24 cellular contexts compared by ENCODE assay signal in genomic region chr4:32318926-32319325, GRCh38.
"Had no signal": no experiment of that assay in that cellular context is flagged by ENCODE, and none has a peak within 500 bp of the region (broad histone marks: within the 10 kb centered on the region; RNA-seq: fewer than 3 reads in every experiment).

No MANE protein-coding gene starts in this region.

- H3K4me3 ChIP-seq: stomach, suprapubic skin, testis, thoracic aorta, thyroid gland, tibial artery, tibial nerve, transverse colon, upper lobe of left lung, upper lobe of right lung, uterus, vagina had no signal

- DNase-seq: stimulated activated CD4-positive, alpha-beta T cell treated with anti-CD3 and anti-CD28 coated beads, Interleukin-2, amount 100 ng/mL, for 48 hours; stimulated activated CD4-positive, alpha-beta T cell treated with anti-CD3 and anti-CD28 coated beads, Interleukin-4, amount 100 ng/mL, for 1 hour; stimulated activated CD4-positive, alpha-beta T cell treated with anti-CD3 and anti-CD28 coated beads, Interleukin-4, amount 100 ng/mL, for 24 hours; stimulated activated CD4-positive, alpha-beta T cell treated with anti-CD3 and anti-CD28 coated beads, Interleukin-4, amount 100 ng/mL, for 4 hours; stimulated activated CD8-positive, alpha-beta memory T cell treated with anti-CD3 and anti-CD28 coated beads, Interleukin-4, amount 100 ng/mL, for 48 hours; stimulated activated naive B cell treated with anti-CD40 and anti-IgM and Interleukin-4, amounts not matched to agents 10 μg/mL and 1 μg/mL and 100 μg/mL, for 72 hours; stimulated activated naive CD4-positive, alpha-beta T cell; stimulated activated naive CD4-positive, alpha-beta T cell treated with Interleukin-2 at 50 U/mL for 16 hours; stimulated activated naive CD8-positive, alpha-beta T cell treated with anti-CD3 and anti-CD28 coated beads, Interleukin-15, amount 100 ng/mL, for 72 hours; stimulated activated naive CD8-positive, alpha-beta T cell treated with anti-CD3 and anti-CD28 coated beads, Interleukin-15, Interleukin-2, amounts not matched to agents 100 U/mL and 50 U/mL, for 24 hours; stomach; testis; thyroid gland; tibial artery; transverse colon; trophoblast cell; upper lobe of right lung; uterus had no signal

- H3K4me1 ChIP-seq: stomach, suprapubic skin, testis, thyroid gland, tibial artery, tibial nerve, transverse colon, upper lobe of left lung, upper lobe of right lung, uterus, vagina had no signal

- H3K27ac ChIP-seq: stomach, suprapubic skin, testis, thoracic aorta, thyroid gland, tibial artery, tibial nerve, transverse colon, upper lobe of left lung, upper lobe of right lung, uterus, vagina had no signal

- H3K27me3 ChIP-seq: stomach, suprapubic skin, testis, thyroid gland, tibial artery, tibial nerve, transverse colon, upper lobe of left lung, upper lobe of right lung, uterus, vagina had no signal

- H3K9me3 ChIP-seq: suprapubic skin, testis, thoracic aorta, thyroid gland, transverse colon, upper lobe of left lung, upper lobe of right lung, uterus, vagina had no signal

- H3K36me3 ChIP-seq: stomach, suprapubic skin, thoracic aorta, thyroid gland, tibial artery, tibial nerve, transverse colon, upper lobe of left lung, upper lobe of right lung, uterus, vagina had no signal

- FAIRE-seq: urothelium cell line had no signal
